ENCODE assay signal across 8 cellular contexts in the genomic region with DNA sequence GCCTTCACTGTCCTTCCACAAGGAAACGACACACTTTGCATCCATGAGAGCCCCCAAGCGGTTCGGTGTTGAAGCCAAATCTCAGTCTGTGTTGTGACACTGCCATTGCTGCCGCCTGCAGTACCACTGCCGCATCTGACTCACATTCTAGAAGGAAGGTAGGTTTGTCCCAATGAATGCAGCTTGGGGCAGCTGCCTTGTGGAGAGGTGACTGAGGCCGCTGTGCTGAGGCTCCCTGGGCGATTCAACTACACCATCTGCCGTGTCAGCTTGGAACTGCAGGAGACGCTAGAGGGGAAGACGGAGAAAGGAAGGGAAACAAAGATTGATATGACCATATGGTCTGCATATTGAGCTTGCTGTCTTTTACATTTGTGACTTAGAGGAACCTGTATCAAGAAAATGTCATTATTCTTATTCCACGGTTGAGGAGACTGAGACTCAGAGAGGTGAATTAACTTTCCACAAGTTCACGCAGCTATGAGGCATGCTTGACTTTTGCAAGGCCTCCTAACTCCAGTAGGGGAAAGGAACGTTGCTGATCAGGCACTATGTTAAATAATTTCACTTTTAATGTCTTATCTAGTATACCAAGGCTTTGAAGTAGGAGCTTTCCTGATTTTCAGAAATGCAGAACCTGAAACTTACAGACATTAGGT. TPM values are rescaled to one million over a fixed set of nuclear protein-coding genes. Genes with fewer than 3 reads are reported as not detected.
DNase-seq lines count a peak whose midpoint lies in the region; ATAC-seq and TF ChIP-seq lines count a peak whose summit lies in the region.

No MANE protein-coding gene starts in this region.

- DNase-seq in CD14-positive monocyte (ENCODE audit: low spot score), result peak; percentile 66
- DNase-seq in NCI-H345 treated with DMSO at 0.1 percent for 48 hours (lab: John Stamatoyannopoulos, UW; ENCODE audit: unreplicated experiment), result peak; percentile 96
- DNase-seq in activated CD4-positive, CD25-positive, alpha-beta regulatory T cell treated with anti-CD3 and anti-CD28 coated beads, Interleukin-2, amount 50 U/mL, for 16 hours (ENCODE audit: low read depth, low spot score), result peak; percentile 34
- peak; percentile 28 to 43 for DNase-seq in central memory CD8-positive, alpha-beta T cell (ENCODE audit: low spot score in 2 of 2)
- peak; percentile 44 to 72 for DNase-seq in left colon
- DNase-seq in stimulated activated CD4-positive, alpha-beta T cell treated with anti-CD3 and anti-CD28 coated beads, TNF-alpha, amount 100 ng/mL, for 1 hour (ENCODE audit: low read depth in 3 of 3, low spot score in 1 of 3), result peak; percentile 26 to 65 (median 38)

- H3K9me3 Mint-ChIP-seq in CD14-positive monocyte, result no peaks in the 10 kb centered on the region
- no peaks in the 10 kb centered on the region for H3K9me3 Mint-ChIP-seq in central memory CD8-positive, alpha-beta T cell

- no peak overlapping the region for H3K27ac Mint-ChIP-seq in CD14-positive monocyte
- H3K27ac Mint-ChIP-seq in central memory CD8-positive, alpha-beta T cell (ENCODE audit: low read depth), result no peak overlapping the region

- TF ChIP-seq CTCF in CD14-positive monocyte (IDR thresholded peaks at IDR 0.05), result peak; percentile 90

- ATAC-seq in GM19324 (IDR thresholded peaks at IDR 0.05; ENCODE audit: low FRiP score, unreplicated experiment) (peak; percentile 96), HG03354 (IDR thresholded peaks at IDR 0.05; ENCODE audit: poor library complexity, severe bottlenecking, unreplicated experiment) (peak; percentile 97), left colon (peak; percentile 98)
- peak; percentile 72 for ATAC-seq in central memory CD8-positive, alpha-beta T cell (replicated peaks; ENCODE audit: extremely low read depth, poor library complexity, severe bottlenecking)

- no peaks in the 10 kb centered on the region for H3K36me3 Mint-ChIP-seq in CD14-positive monocyte
- no peaks in the 10 kb centered on the region for H3K36me3 Mint-ChIP-seq in central memory CD8-positive, alpha-beta T cell (ENCODE audit: insufficient read depth)

- H3K4me3 Mint-ChIP-seq in CD14-positive monocyte, result no peak overlapping the region
- H3K4me3 Mint-ChIP-seq in central memory CD8-positive, alpha-beta T cell, result no peak overlapping the region

- intact Hi-C loops in CD14-positive monocyte (cut with micrococcal nuclease) (loop anchor here (5.0 kb wide), 2 partner anchors 95 to 150 kb away; no protein-coding TSS in a partner anchor), left colon (cut with DNase I, micrococcal nuclease) (loop anchor here in 1 of 2 donors (10.0 kb wide), 1 partner anchor 158 kb away; no protein-coding TSS in a partner anchor)

- H3K27me3 Mint-ChIP-seq in CD14-positive monocyte (ENCODE audit: low read depth in 3 of 3), result peaks cover 5 to 10% (median 5%) of the 10 kb centered on the region in 3 donors
- no peaks in the 10 kb centered on the region for H3K27me3 Mint-ChIP-seq in central memory CD8-positive, alpha-beta T cell

- peaks cover 3% of the 10 kb centered on the region for H3K4me1 Mint-ChIP-seq in CD14-positive monocyte
- no peaks in the 10 kb centered on the region for H3K4me1 Mint-ChIP-seq in central memory CD8-positive, alpha-beta T cell

RNA-seq across cellular contexts. Expression of a gene that starts 43.5 kb away (rescaled TPM):
- 10 to 100 TPM in 1 of 2 donors, 1 to 10 TPM in 1; 7.6 to 10.9 TPM for polyA plus RNA-seq in CD14-positive monocyte
- total RNA-seq in left colon, result 10 to 100 TPM; 44.1 to 46.8 TPM

Comparison
In these comparisons a context has a peak if more than half of its experiments do, and no peak if none do; other contexts are left out.
1. Peak in every context shown above with its lines: DNase-seq and ATAC-seq.
2. DNase-seq: peak in every context shown above with its lines; median percentile 96 in NCI-H345 treated with DMSO at 0.1 percent for 48 hours; 66 in CD14-positive monocyte; 58 in left colon; 38 in stimulated activated CD4-positive, alpha-beta T cell treated with anti-CD3 and anti-CD28 coated beads, TNF-alpha, amount 100 ng/mL, for 1 hour; 36 in central memory CD8-positive, alpha-beta T cell; 34 in activated CD4-positive, CD25-positive, alpha-beta regulatory T cell treated with anti-CD3 and anti-CD28 coated beads, Interleukin-2, amount 50 U/mL, for 16 hours.